In the genomic region with DNA sequence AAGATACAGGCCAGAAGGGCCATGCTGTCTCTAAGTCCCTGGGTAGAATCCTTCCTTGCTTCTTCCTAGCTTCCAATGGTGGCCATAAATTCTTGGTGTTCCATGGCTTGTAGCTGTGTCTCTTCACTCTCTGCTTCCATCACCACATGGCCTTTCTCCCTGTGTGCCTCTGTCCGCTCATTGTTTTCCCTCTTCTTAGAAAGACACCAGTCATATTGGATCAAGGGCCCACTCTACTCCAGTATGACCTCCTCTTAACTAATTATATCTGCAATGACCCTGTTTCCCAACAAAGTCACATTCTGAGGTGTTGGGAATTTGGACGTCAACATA, we compare ENCODE assay signal across 19 cellular contexts. TPM values are rescaled to one million over a fixed set of nuclear protein-coding genes. Genes with fewer than 3 reads are reported as not detected.
"Had no signal": no experiment of that assay in that cellular context is flagged by ENCODE, and none has a peak within 500 bp of the region (broad histone marks: within the 10 kb centered on the region; RNA-seq: fewer than 3 reads in every experiment).

No MANE protein-coding gene starts in this region.

- H3K9ac ChIP-seq: SK-N-SH had no signal

- H3K36me3 ChIP-seq: WERI-Rb-1 had no signal

- ATAC-seq: PC-3 had no signal

- H3K9me3 ChIP-seq: SK-N-SH had no signal

- H3K4me2 ChIP-seq: SK-N-SH had no signal

- DNase-seq: activated CD4-positive, alpha-beta memory T cell treated with anti-CD3 and anti-CD28 coated beads, Interleukin-2, amount 10 ng/mL, durations not matched to agents 7 days and 5 days; activated CD4-positive, alpha-beta T cell treated with anti-CD3 and anti-CD28 coated beads, Interleukin-2, amount 50 U/mL, for 1 hour; activated gamma-delta T cell treated with Interleukin-2 at 50 U/mL for 16 hours; activated naive CD4-positive, alpha-beta T cell treated with anti-CD3 and anti-CD28 coated beads, Interleukin-2, amount 10 ng/mL, durations not matched to agents 7 days and 5 days; activated naive CD8-positive, alpha-beta T cell treated with anti-CD3 and anti-CD28 coated beads for 36 hours; activated T-cell treated with anti-CD3 and anti-CD28 coated beads for 4 hours; activated T-cell treated with anti-CD3 and anti-CD28 coated beads, Interleukin-2, amount 50 U/mL, for 48 hours; cerebellar nuclear complex; MM.1S; NCI-H1105 treated with DMSO at 0.1 percent for 48 hours; NCI-H1436 treated with DMSO at 0.1 percent for 48 hours; NCI-H187; NCI-H2081 treated with DMSO at 0.1 percent for 48 hours; NCI-H446; NCI-H524; SIG-M5; SK-N-SH; WERI-Rb-1 had no signal

- H3K27ac ChIP-seq: WERI-Rb-1 had no signal

RNA-seq across cellular contexts. Expression of a gene that starts 7.6 kb away (rescaled TPM):
- total RNA-seq: PC-3 had no signal
